14 cellular contexts compared by ENCODE assay signal in the genomic region with DNA sequence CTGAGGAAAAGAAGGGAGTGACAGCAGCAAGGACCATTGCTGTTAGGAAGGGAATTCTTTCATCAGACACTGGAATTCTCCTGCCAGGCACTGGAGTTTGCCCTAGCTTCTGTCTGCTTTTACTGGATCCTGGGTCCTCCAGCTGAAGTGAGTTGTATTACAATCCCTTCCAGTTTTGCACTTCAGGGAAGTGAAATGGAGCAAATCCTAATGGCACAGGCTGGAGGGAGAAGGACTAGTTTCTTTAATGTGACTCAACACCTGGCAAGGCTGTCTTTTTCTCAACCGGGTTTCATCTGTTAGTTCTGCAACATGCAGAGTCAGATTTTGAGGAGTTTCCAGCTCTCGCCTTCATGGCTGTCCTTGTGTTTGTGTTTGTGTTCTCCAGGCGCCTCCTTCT. TPM values are rescaled to one million over a fixed set of nuclear protein-coding genes. Genes with fewer than 3 reads are reported as not detected.
DNase-seq lines count a peak whose midpoint lies in the region; ATAC-seq and TF ChIP-seq lines count a peak whose summit lies in the region.
"Had no signal": no experiment of that assay in that cellular context is flagged by ENCODE, and none has a peak within 500 bp of the region (broad histone marks: within the 10 kb centered on the region; RNA-seq: fewer than 3 reads in every experiment).

No MANE protein-coding gene starts in this region.

- ATAC-seq in activated T-helper 17 cell treated with anti-CD3 and anti-CD28 coated beads, Interleukin-2, amount 50 U/mL, for 72 hours (replicated peaks) = no peak

- no CpG with 5 or more reads among the region's 3 CpGs for WGBS in neuronal stem cell (ENCODE audit: extremely low coverage in 2 of 2, insufficient read length in 2 of 2, insufficient replicate concordance in 1 of 2), 2 donors

- TF ChIP-seq CTCF in fibroblast of the aortic adventitia (IDR thresholded peaks at IDR 0.05; ENCODE audit: insufficient read depth, low read length) = no peak

- H3K4me3 Mint-ChIP-seq in activated T-helper 17 cell treated with anti-CD3 and anti-CD28 coated beads, Interleukin-2, amount 50 U/mL, for 72 hours = no peak overlapping the region
- H3K4me3 Mint-ChIP-seq: endodermal cell had no signal

- H3K4me2 ChIP-seq in neuronal stem cell (ENCODE audit: insufficient read depth, low read length, poor library complexity, severe bottlenecking) = no peak overlapping the region

- no peak overlapping the region for H2AK5ac ChIP-seq in neuronal stem cell (ENCODE audit: low read depth, low read length)

- H3K18ac ChIP-seq in neuronal stem cell (ENCODE audit: low read length) = no peak overlapping the region

- no peaks in the 10 kb centered on the region for H3K27me3 Mint-ChIP-seq in activated T-helper 17 cell treated with anti-CD3 and anti-CD28 coated beads, Interleukin-2, amount 50 U/mL, for 72 hours

- H3K9me3 ChIP-seq in neuronal stem cell (replicated peaks in 1 of 2; ENCODE audit: control insufficient read depth in 2 of 2, insufficient read depth in 1 of 2, low read depth in 1 of 2, low read length in 2 of 2) = no peaks in the 10 kb centered on the region

- no peak overlapping the region for H3K27ac ChIP-seq in neuronal stem cell (replicated peaks; ENCODE audit: low read length)
- H3K27ac ChIP-seq: HL-60, parathyroid adenoma, SK-N-MC had no signal

- H3K36me3 ChIP-seq in neuronal stem cell (replicated peaks in 1 of 2; ENCODE audit: control insufficient read depth in 2 of 2, insufficient read depth in 2 of 2, low read length in 2 of 2) = no peaks in the 10 kb centered on the region

- no peaks in the 10 kb centered on the region for H3K27me3 ChIP-seq in neuronal stem cell (ENCODE audit: control insufficient read depth in 3 of 3, insufficient read depth in 3 of 3, low read depth in 1 of 3, low read length in 3 of 3)

- peak; percentile 7 for DNase-seq in EL
- DNase-seq in astrocyte of the hippocampus (ENCODE audit: low read depth, low spot score) = peak; percentile 61
- DNase-seq in fibroblast of the aortic adventitia (ENCODE audit: low read depth) = peak; percentile 86
- peak; percentile 83 for DNase-seq in renal cortical epithelial cell (ENCODE audit: low read depth)
- DNase-seq in neuronal stem cell (ENCODE audit: low spot score) = no peak
- DNase-seq in NAMALWA (ENCODE audit: low spot score) = no peak
- no peak for DNase-seq in T-helper 1 cell
- DNase-seq: AML-193; endodermal cell; stimulated activated CD4-positive, alpha-beta T cell treated with anti-CD3 and anti-CD28 coated beads, Interleukin-1b, Interleukin-23, amount 100 ng/mL, for 48 hours had no signal

- H3K4ac ChIP-seq in neuronal stem cell (ENCODE audit: low read length) = no peak overlapping the region

- H2AFZ ChIP-seq in neuronal stem cell (ENCODE audit: low read length) = no peak overlapping the region
- H2AFZ ChIP-seq: parathyroid adenoma had no signal

- H3K4me1 ChIP-seq in neuronal stem cell (ENCODE audit: control insufficient read depth in 2 of 2, insufficient read depth in 1 of 2, low read depth in 1 of 2, low read length in 2 of 2) = peaks cover 0 to under 1% of the 10 kb centered on the region in 2 donors

- no peak overlapping the region for H3K9ac ChIP-seq in neuronal stem cell (ENCODE audit: low read depth, low read length, poor library complexity)
- H3K9ac ChIP-seq: parathyroid adenoma had no signal

- no peak overlapping the region for H4K8ac ChIP-seq in neuronal stem cell (ENCODE audit: low read depth, low read length)

- no peak overlapping the region for H2BK12ac ChIP-seq in neuronal stem cell (ENCODE audit: low read length)

- H3K79me1 ChIP-seq in neuronal stem cell (ENCODE audit: low read depth, low read length) = peaks cover 6% of the 10 kb centered on the region

- H3K27ac Mint-ChIP-seq in activated T-helper 17 cell treated with anti-CD3 and anti-CD28 coated beads, Interleukin-2, amount 50 U/mL, for 72 hours = no peak overlapping the region
- H3K27ac Mint-ChIP-seq: endodermal cell had no signal

- no peak overlapping the region for H3K23ac ChIP-seq in neuronal stem cell (ENCODE audit: low read depth, low read length, poor library complexity)

- H3K4me3 ChIP-seq in fibroblast of the aortic adventitia (ENCODE audit: low read depth, low read length) = no peak overlapping the region
- no peak overlapping the region for H3K4me3 ChIP-seq in neuronal stem cell (ENCODE audit: low read length in 2 of 2)
- H3K4me3 ChIP-seq: SK-N-MC had no signal

- no peak overlapping the region for H2BK120ac ChIP-seq in neuronal stem cell (ENCODE audit: low read depth, low read length)

- H3K4me1 Mint-ChIP-seq in activated T-helper 17 cell treated with anti-CD3 and anti-CD28 coated beads, Interleukin-2, amount 50 U/mL, for 72 hours = peaks cover 29% of the 10 kb centered on the region
- H3K4me1 Mint-ChIP-seq: endodermal cell had no signal

- no peak overlapping the region for H3K14ac ChIP-seq in neuronal stem cell (ENCODE audit: low read length)

- H2BK15ac ChIP-seq in neuronal stem cell (ENCODE audit: low read length) = no peak overlapping the region

- peaks cover 7% of the 10 kb centered on the region for H3K36me3 Mint-ChIP-seq in activated T-helper 17 cell treated with anti-CD3 and anti-CD28 coated beads, Interleukin-2, amount 50 U/mL, for 72 hours (ENCODE audit: low read depth)

- no peaks in the 10 kb centered on the region for H3K9me3 Mint-ChIP-seq in activated T-helper 17 cell treated with anti-CD3 and anti-CD28 coated beads, Interleukin-2, amount 50 U/mL, for 72 hours
- H3K9me3 Mint-ChIP-seq: endodermal cell had no signal

- no peak overlapping the region for H4K91ac ChIP-seq in neuronal stem cell (ENCODE audit: low read depth, low read length, poor library complexity)

- H2BK5ac ChIP-seq in neuronal stem cell (ENCODE audit: low read length) = no peak overlapping the region

RNA-seq across cellular contexts. Expression of gene ETV6, which starts 45.8 kb away (rescaled TPM):
- 6.1 and 14.7 TPM in 2 replicates for total RNA-seq in fibroblast of the aortic adventitia (ENCODE audit: low replicate concordance)
- total RNA-seq in renal cortical epithelial cell = 7.3 and 16.3 TPM in 2 replicates
- polyA plus RNA-seq in neuronal stem cell (2013, experiment 1 of 2) = 7.3 TPM
- 7.5 TPM for polyA plus RNA-seq in neuronal stem cell (2013, experiment 2 of 2)
- 10 to 100 TPM; 45.9 to 49.0 TPM for total RNA-seq in activated T-helper 17 cell treated with anti-CD3 and anti-CD28 coated beads, Interleukin-2, amount 50 U/mL, for 72 hours

Comparison
In these comparisons a context has a peak if more than half of its experiments do, and no peak if none do; other contexts are left out.
1. DNase-seq: peak in EL (single experiment), astrocyte of the hippocampus (single experiment), fibroblast of the aortic adventitia (single experiment) and renal cortical epithelial cell (single experiment); none in neuronal stem cell (single experiment), NAMALWA (single experiment) and T-helper 1 cell (0 of 5).